In the genomic region with DNA sequence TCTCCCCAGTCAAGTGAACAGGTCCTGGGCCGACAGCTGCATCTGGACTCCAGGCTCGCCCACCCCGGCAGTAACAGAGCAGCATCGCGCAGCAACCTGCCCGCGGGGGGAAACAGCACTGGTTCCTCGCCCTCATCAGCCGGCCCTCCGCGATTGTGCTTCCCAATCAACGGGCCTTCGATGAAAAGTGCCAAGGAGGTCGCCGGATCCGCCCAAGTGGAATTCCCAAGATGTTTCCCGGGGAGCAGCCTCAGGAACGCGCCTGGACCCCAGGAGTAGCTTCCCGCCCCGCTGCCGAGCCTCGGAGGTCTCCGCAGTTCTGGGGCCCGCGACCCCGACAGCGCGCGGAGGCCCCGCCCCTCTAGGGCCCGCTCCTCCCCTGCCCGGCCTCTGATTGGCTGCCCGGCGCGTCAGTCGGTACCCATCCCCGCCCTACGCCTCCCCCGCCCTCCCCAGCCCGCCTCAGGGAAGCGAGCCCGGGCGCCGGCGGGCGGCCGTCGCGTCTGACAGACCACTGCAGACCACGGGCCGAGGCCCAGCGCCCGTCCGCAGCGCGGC, we compare ENCODE assay signal across 8 cellular contexts. TPM values are rescaled to one million over a fixed set of nuclear protein-coding genes. Genes with fewer than 3 reads are reported as not detected.
DNase-seq lines count a peak whose midpoint lies in the region; FAIRE-seq and TF ChIP-seq lines count a peak whose summit lies in the region.

A gene (plus strand): TSS at position 460 of the 558 bp plus-strand sequence. CDS start 103 bp downstream, outside the sequence.

- H3K27me3 ChIP-seq in SJSA1 (replicated peaks) (peaks cover 53% of the 10 kb centered on the region), neutrophil (no peaks in the 10 kb centered on the region)

- peak; percentile 26 for TF ChIP-seq CTCF in neutrophil (IDR thresholded peaks at IDR 0.05)

- no peak for TF ChIP-seq POLR2A in H54 (IDR thresholded peaks at IDR 0.05; ENCODE audit: low read depth, low read length)

- H3K36me3 ChIP-seq in SJSA1 (no peaks in the 10 kb centered on the region), neutrophil (no peaks in the 10 kb centered on the region)

- H3K9me3 ChIP-seq in SJSA1 (replicated peaks) (no peaks in the 10 kb centered on the region), neutrophil (no peaks in the 10 kb centered on the region)

- peak; percentile 80 for DNase-seq in EH (ENCODE audit: low read depth)
- DNase-seq in H54 (ENCODE audit: insufficient read length, low spot score), result peak; percentile 90
- peak; percentile 93 for DNase-seq in LoVo (ENCODE audit: low spot score)
- peak; percentile 57 to 85 for DNase-seq in SJSA1 (ENCODE audit: low read depth in 1 of 2, low spot score in 2 of 2)
- DNase-seq in activated gamma-delta T cell (lab: John Stamatoyannopoulos, UW), result peak; percentile 78
- peak; percentile 83 to 92 for DNase-seq in frontal cortex (ENCODE audit: low spot score in 2 of 2)
- peak in 48 of 49 donors; percentile 14 to 93 (median 60) for DNase-seq in substantia nigra (lab: John Stamatoyannopoulos, UW)

- H3K4me3 ChIP-seq in SJSA1, result peak within 1 kb of the TSS; percentile 41
- H3K4me3 ChIP-seq in neutrophil (ENCODE audit: low read depth in 1 of 2, low read length in 1 of 2), result peak within 1 kb of the TSS; percentile 87 to 88

- FAIRE-seq in H54 (lab: Jason Lieb, UNC), result no peak
- FAIRE-seq in frontal cortex (lab: Jason Lieb, UNC), result no peak

- H3K27ac ChIP-seq in SJSA1 (no peak within 1 kb of the TSS), neutrophil (peak within 1 kb of the TSS; percentile 81), substantia nigra (ENCODE audit: low read depth, low read length, poor library complexity, severe bottlenecking) (peak within 1 kb of the TSS; percentile 47)

- H3K4me1 ChIP-seq in SJSA1 (replicated peaks), result peaks cover 13% of the 10 kb centered on the region
- H3K4me1 ChIP-seq in neutrophil (ENCODE audit: control insufficient read depth in 1 of 2, insufficient read depth in 1 of 2, low read depth in 1 of 2, low read length in 1 of 2), result peaks cover 57 to 60% of the 10 kb centered on the region in 2 experiments

RNA-seq across cellular contexts. Expression of the gene that starts here (rescaled TPM):
- 0.58 and 1.4 TPM in 2 replicates for total RNA-seq in SJSA1 (2014; rRNA removed; shearing (Covaris generic))
- total RNA-seq in frontal cortex, result 18.8 TPM
